Comparison of ENCODE assay signal across 8 cellular contexts in the genomic region with DNA sequence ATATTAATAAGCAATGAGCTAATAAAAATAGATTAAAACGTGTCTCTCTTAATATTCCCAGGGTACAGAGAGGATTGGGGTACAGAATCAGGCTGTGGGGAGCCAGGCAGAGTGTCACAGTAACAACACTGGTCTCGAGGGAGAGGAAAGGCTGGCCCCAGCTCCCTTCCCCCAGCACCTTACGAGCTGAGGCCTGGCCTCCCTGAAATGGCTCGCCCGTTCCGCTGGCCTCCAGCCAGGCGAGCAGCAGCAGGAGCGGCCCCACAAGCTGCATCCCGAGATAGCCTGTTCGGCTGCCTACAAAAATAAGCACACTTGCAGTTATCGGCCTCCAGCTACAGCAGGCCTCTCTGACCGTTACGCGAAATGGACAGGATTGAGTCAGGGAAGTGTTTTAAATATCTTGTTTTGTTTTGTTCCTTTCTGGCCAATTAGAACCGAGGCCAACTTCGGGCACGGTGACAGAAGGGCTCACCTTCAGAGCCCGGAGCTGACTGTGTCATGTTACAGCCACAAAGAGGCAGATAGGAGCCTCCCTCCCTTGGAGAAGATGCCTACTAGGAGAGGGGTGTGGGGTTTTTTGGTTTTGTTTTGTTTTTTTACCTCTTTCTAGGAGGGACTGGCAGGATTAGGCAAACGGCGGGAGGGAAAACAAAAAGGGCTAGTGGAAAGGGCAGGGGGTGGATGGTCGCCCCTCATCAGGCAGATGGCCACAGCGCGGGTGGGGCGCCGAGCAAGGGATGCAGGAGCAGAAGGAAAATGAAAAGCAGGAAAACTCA. TPM values are rescaled to one million over a fixed set of nuclear protein-coding genes. Genes with fewer than 3 reads are reported as not detected.
DNase-seq lines count a peak whose midpoint lies in the region; TF ChIP-seq lines count a peak whose summit lies in the region.

No MANE protein-coding gene starts in this region.

- H3K79me2 ChIP-seq in parathyroid adenoma: no peaks in the 10 kb centered on the region

- no peaks in the 10 kb centered on the region for H3K36me3 Mint-ChIP-seq in activated naive CD8-positive, alpha-beta T cell
- peaks cover 4% of the 10 kb centered on the region for H3K36me3 Mint-ChIP-seq in activated naive CD8-positive, alpha-beta T cell treated with anti-CD3 and anti-CD28 coated beads for 36 hours

- TF ChIP-seq CTCF in left ventricle myocardium inferior (IDR thresholded peaks at IDR 0.05; ENCODE audit: borderline replicate concordance) (peak; percentile 5), parathyroid adenoma (IDR thresholded peaks at IDR 0.05) (no peak)

- no peaks in the 10 kb centered on the region for H3K9me3 Mint-ChIP-seq in activated naive CD8-positive, alpha-beta T cell (ENCODE audit: low read depth)
- no peaks in the 10 kb centered on the region for H3K9me3 Mint-ChIP-seq in activated naive CD8-positive, alpha-beta T cell treated with anti-CD3 and anti-CD28 coated beads for 36 hours

- H3K27me3 ChIP-seq in left ventricle myocardium inferior (ENCODE audit: low read depth) (no peaks in the 10 kb centered on the region), parathyroid adenoma (ENCODE audit: control insufficient read depth, insufficient read depth, low read length) (no peaks in the 10 kb centered on the region)

- no peaks in the 10 kb centered on the region for H3K36me3 ChIP-seq in left ventricle myocardium inferior
- H3K36me3 ChIP-seq in parathyroid adenoma (ENCODE audit: control insufficient read depth, insufficient read depth, low read length): no peaks in the 10 kb centered on the region

- H3K4me2 ChIP-seq in parathyroid adenoma (ENCODE audit: low read length): peak overlapping the region; percentile 39

- H3K4me1 ChIP-seq in left ventricle myocardium inferior: peaks cover 72% of the 10 kb centered on the region
- peaks cover 51% of the 10 kb centered on the region for H3K4me1 ChIP-seq in parathyroid adenoma

- H2AFZ ChIP-seq in parathyroid adenoma: peak overlapping the region; percentile 79

- no peaks in the 10 kb centered on the region for H3K27me3 Mint-ChIP-seq in activated naive CD8-positive, alpha-beta T cell
- no peaks in the 10 kb centered on the region for H3K27me3 Mint-ChIP-seq in activated naive CD8-positive, alpha-beta T cell treated with anti-CD3 and anti-CD28 coated beads for 36 hours

- H3K4me3 ChIP-seq in left ventricle myocardium inferior: peak overlapping the region; percentile 56
- peak overlapping the region; percentile 28 for H3K4me3 ChIP-seq in parathyroid adenoma (ENCODE audit: low read depth, low read length)

- no peak overlapping the region for H3K9ac ChIP-seq in parathyroid adenoma

- H3K9me3 ChIP-seq in left ventricle myocardium inferior (replicated peaks) (no peaks in the 10 kb centered on the region), parathyroid adenoma (ENCODE audit: control insufficient read depth, low read length) (no peaks in the 10 kb centered on the region)

- no peak overlapping the region for H3K4me3 Mint-ChIP-seq in activated naive CD8-positive, alpha-beta T cell
- H3K4me3 Mint-ChIP-seq in activated naive CD8-positive, alpha-beta T cell treated with anti-CD3 and anti-CD28 coated beads for 36 hours: no peak overlapping the region

- peak overlapping the region; percentile 100 for H3K27ac Mint-ChIP-seq in activated naive CD8-positive, alpha-beta T cell
- no peak overlapping the region for H3K27ac Mint-ChIP-seq in activated naive CD8-positive, alpha-beta T cell treated with anti-CD3 and anti-CD28 coated beads for 36 hours

- H3K27ac ChIP-seq in left ventricle myocardium inferior (replicated peaks): peak overlapping the region; percentile 100
- H3K27ac ChIP-seq in parathyroid adenoma: peak overlapping the region; percentile 99

- intact Hi-C loops in left ventricle myocardium inferior (cut with micrococcal nuclease): no loop called here

- peaks cover 51% of the 10 kb centered on the region for H3K4me1 Mint-ChIP-seq in activated naive CD8-positive, alpha-beta T cell (ENCODE audit: low read depth)
- H3K4me1 Mint-ChIP-seq in activated naive CD8-positive, alpha-beta T cell treated with anti-CD3 and anti-CD28 coated beads for 36 hours: peaks cover 27% of the 10 kb centered on the region

- no peak for DNase-seq in activated naive CD8-positive, alpha-beta T cell treated with anti-CD3 and anti-CD28 coated beads for 36 hours
- peak; percentile 80 for DNase-seq in NCI-H2227 (lab: John Stamatoyannopoulos, UW; ENCODE audit: unreplicated experiment)
- peak; percentile 70 for DNase-seq in amniotic stem cell (lab: John Stamatoyannopoulos, UW)
- DNase-seq in left ventricle myocardium inferior: peak; percentile 92
- DNase-seq in stimulated activated CD8-positive, alpha-beta memory T cell treated with anti-CD3 and anti-CD28 coated beads, Interleukin-4, amount 100 ng/mL, for 48 hours: no peak
- no peak for DNase-seq in NK-92 treated with Interleukin-12 subunit alpha and Interleukin-12 subunit beta, amount 100 ng/mL, for 24 hours (lab: John Stamatoyannopoulos, UW)

RNA-seq across cellular contexts. Expression of gene ZMYND8, which starts 4.2 kb away (rescaled TPM):
- 10 to 100 TPM; 28.8 to 29.8 TPM for total RNA-seq in activated naive CD8-positive, alpha-beta T cell treated with anti-CD3 and anti-CD28 coated beads for 36 hours
- total RNA-seq in left ventricle myocardium inferior: 37.9 TPM

Comparison
In these comparisons a context has a peak if more than half of its experiments do, and no peak if none do; other contexts are left out.
1. DNase-seq: peak in NCI-H2227 (single experiment), amniotic stem cell (single experiment) and left ventricle myocardium inferior (single experiment); none in activated naive CD8-positive, alpha-beta T cell treated with anti-CD3 and anti-CD28 coated beads for 36 hours (single experiment), stimulated activated CD8-positive, alpha-beta memory T cell treated with anti-CD3 and anti-CD28 coated beads, Interleukin-4, amount 100 ng/mL, for 48 hours (single experiment) and NK-92 treated with Interleukin-12 subunit alpha and Interleukin-12 subunit beta, amount 100 ng/mL, for 24 hours (single experiment).